In genomic region chr2:120766758-120767351, GRCh38 we compare ENCODE assay signal across 15 cellular contexts. TPM values are rescaled to one million over a fixed set of nuclear protein-coding genes. Genes with fewer than 3 reads are reported as not detected.
DNase-seq lines count a peak whose midpoint lies in the region; ATAC-seq and TF ChIP-seq lines count a peak whose summit lies in the region.
"Had no signal": no experiment of that assay in that cellular context is flagged by ENCODE, and none has a peak within 500 bp of the region (broad histone marks: within the 10 kb centered on the region; RNA-seq: fewer than 3 reads in every experiment).

No MANE protein-coding gene starts in this region.

- peak overlapping the region; percentile 78 for H3K27ac ChIP-seq in vagina
- H3K27ac ChIP-seq: suprapubic skin had no signal

- peaks cover 7% of the 10 kb centered on the region for H3K27me3 Mint-ChIP-seq in nephron (ENCODE audit: low read depth)

- no peaks in the 10 kb centered on the region for H3K9me3 ChIP-seq in vagina
- H3K9me3 ChIP-seq: suprapubic skin had no signal

- H3K36me3 ChIP-seq in vagina, result no peaks in the 10 kb centered on the region
- H3K36me3 ChIP-seq: suprapubic skin had no signal

- TF ChIP-seq POLR2A in vagina (IDR thresholded peaks at IDR 0.05), result no peak

- H3K27ac Mint-ChIP-seq in nephron, result peak overlapping the region; percentile 96 to 99 (median 98)
- H3K27ac Mint-ChIP-seq: activated T-cell treated with anti-CD3 and anti-CD28 coated beads, Interleukin-2, amount 50 U/mL, for 72 hours; memory B cell; T-cell had no signal

- peaks cover 89% of the 10 kb centered on the region for H3K4me1 Mint-ChIP-seq in nephron
- H3K4me1 Mint-ChIP-seq: memory B cell, T-cell had no signal

- no peaks in the 10 kb centered on the region for H3K9me3 Mint-ChIP-seq in nephron
- H3K9me3 Mint-ChIP-seq: activated T-cell treated with anti-CD3 and anti-CD28 coated beads, Interleukin-2, amount 50 U/mL, for 72 hours; memory B cell; T-cell had no signal

- intact Hi-C loops in vagina (cut with DNase I), result no loop called here

- H3K4me3 ChIP-seq in fibroblast of the aortic adventitia (ENCODE audit: low read depth, low read length) (no peak overlapping the region), vagina (no peak overlapping the region)
- H3K4me3 ChIP-seq: suprapubic skin had no signal

- TF ChIP-seq CTCF in fibroblast of the aortic adventitia (IDR thresholded peaks at IDR 0.05; ENCODE audit: insufficient read depth, low read length), result no peak
- no peak for TF ChIP-seq CTCF in nephron (IDR thresholded peaks at IDR 0.05; ENCODE audit: unreplicated experiment in 3 of 3)
- TF ChIP-seq CTCF in vagina (IDR thresholded peaks at IDR 0.05), result no peak

- no peak for ATAC-seq in HG03097 (IDR thresholded peaks at IDR 0.05; ENCODE audit: low FRiP score, unreplicated experiment)
- ATAC-seq: activated T-cell treated with anti-CD3 and anti-CD28 coated beads, Interleukin-2, amount 50 U/mL, for 72 hours; T-cell had no signal

- peak overlapping the region in 1 of 3 experiments; percentile 31 for H3K4me3 Mint-ChIP-seq in nephron
- H3K4me3 Mint-ChIP-seq: activated T-cell treated with anti-CD3 and anti-CD28 coated beads, Interleukin-2, amount 50 U/mL, for 72 hours; memory B cell; T-cell had no signal

- no peaks in the 10 kb centered on the region for H3K36me3 Mint-ChIP-seq in nephron (ENCODE audit: low read depth)
- H3K36me3 Mint-ChIP-seq: memory B cell, T-cell had no signal

- H3K27me3 ChIP-seq in vagina, result no peaks in the 10 kb centered on the region
- H3K27me3 ChIP-seq: suprapubic skin had no signal

- peaks cover 43% of the 10 kb centered on the region for H3K4me1 ChIP-seq in vagina

- DNase-seq in activated effector memory CD4-positive, alpha-beta T cell treated with anti-CD3 and anti-CD28 coated beads, Interleukin-2, amount 50 U/mL, for 16 hours, result peak; percentile 50
- no peak for DNase-seq in activated effector memory CD4-positive, alpha-beta T cell treated with Interleukin-2 at 50 U/mL for 16 hours
- DNase-seq in fibroblast of the aortic adventitia (ENCODE audit: low read depth) (peak; percentile 60), vagina (ENCODE audit: extremely low spot score in 2 of 2) (no peak)
- DNase-seq in stimulated activated CD4-positive, alpha-beta T cell treated with anti-CD3 and anti-CD28 coated beads, Interleukin-12 subunit alpha, Interleukin-12 subunit beta, amount 100 ng/mL, for 4 hours, result no peak
- DNase-seq in stimulated activated CD8-positive, alpha-beta memory T cell treated with anti-CD3 and anti-CD28 coated beads, Interleukin-4, amount 100 ng/mL, for 48 hours, result no peak
- DNase-seq: activated T-cell treated with anti-CD3 and anti-CD28 coated beads, Interleukin-2, amount 50 U/mL, for 72 hours; COR-L47; effector CD8-positive, alpha-beta T cell; NCI-H2171; T-cell had no signal

RNA-seq across cellular contexts. Expression of gene GLI2, which starts 31.2 kb away (rescaled TPM):
- total RNA-seq in fibroblast of the aortic adventitia (ENCODE audit: low replicate concordance), result 1.9 and 5.3 TPM in 2 replicates
- total RNA-seq in vagina, result 16.2 TPM
- total RNA-seq: activated T-cell treated with anti-CD3 and anti-CD28 coated beads, Interleukin-2, amount 50 U/mL, for 72 hours had no signal

Comparison
In these comparisons a context has a peak if more than half of its experiments do, and no peak if none do; other contexts are left out.
1. DNase-seq: peak in activated effector memory CD4-positive, alpha-beta T cell treated with anti-CD3 and anti-CD28 coated beads, Interleukin-2, amount 50 U/mL, for 16 hours (single experiment) and fibroblast of the aortic adventitia (single experiment); none in activated effector memory CD4-positive, alpha-beta T cell treated with Interleukin-2 at 50 U/mL for 16 hours (single experiment), vagina (0 of 2), stimulated activated CD4-positive, alpha-beta T cell treated with anti-CD3 and anti-CD28 coated beads, Interleukin-12 subunit alpha, Interleukin-12 subunit beta, amount 100 ng/mL, for 4 hours (single experiment) and stimulated activated CD8-positive, alpha-beta memory T cell treated with anti-CD3 and anti-CD28 coated beads, Interleukin-4, amount 100 ng/mL, for 48 hours (single experiment).